In the genomic region with DNA sequence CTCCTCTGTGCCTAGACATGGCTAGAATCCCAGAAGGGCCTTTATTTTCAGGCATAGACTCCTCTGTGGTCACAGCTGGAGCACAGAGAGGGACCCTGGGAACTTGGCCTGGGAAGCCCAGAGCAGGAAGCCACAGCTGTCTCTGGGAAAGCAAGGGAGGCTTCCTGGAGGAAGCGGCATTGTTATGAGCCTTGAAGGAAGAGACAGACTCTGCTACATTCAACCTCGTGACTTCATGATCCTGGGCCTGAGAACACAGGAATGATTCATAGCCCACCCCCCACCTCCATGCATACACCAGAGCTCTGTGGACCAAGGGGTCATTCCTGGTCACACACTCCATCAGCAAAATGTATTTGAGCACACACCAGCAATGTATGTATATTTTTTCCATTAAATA, we compare ENCODE assay signal across 22 cellular contexts. TPM values are rescaled to one million over a fixed set of nuclear protein-coding genes. Genes with fewer than 3 reads are reported as not detected.
DNase-seq lines count a peak whose midpoint lies in the region; ATAC-seq, FAIRE-seq and TF ChIP-seq lines count a peak whose summit lies in the region.
"Had no signal": no experiment of that assay in that cellular context is flagged by ENCODE, and none has a peak within 500 bp of the region (broad histone marks: within the 10 kb centered on the region; RNA-seq: fewer than 3 reads in every experiment).

No MANE protein-coding gene starts in this region.

- no peak for FAIRE-seq in HepG2 (lab: Jason Lieb, UNC)
- FAIRE-seq: G401.6, GM12891, GM19239, H1 had no signal

- no peak for TF ChIP-seq RAD21 in HepG2 (CRISPR knock-in tag; IDR thresholded peaks at IDR 0.05)

- H3K79me2 ChIP-seq in HepG2 (ENCODE audit: insufficient read depth, low read length): no peaks in the 10 kb centered on the region

- TF ChIP-seq CTCF in HepG2 (CRISPR knock-in tag; IDR thresholded peaks at IDR 0.05) (no peak), right lobe of liver (IDR thresholded peaks at IDR 0.05) (no peak), neural crest cell (conservative IDR thresholded peaks at IDR 0.05) (no peak)

- 33% methylated on average over 2 of the region's 2 CpGs for WGBS in HepG2 (ENCODE audit: low lambda C conversion rate)
- 93% methylated on average over 2 of the region's 2 CpGs for WGBS in right lobe of liver (ENCODE audit: insufficient coverage, low coverage, low lambda C conversion rate, missing lambda C conversion rate)

- H3K4me2 ChIP-seq in HepG2 (ENCODE audit: low read depth, low read length): no peak overlapping the region

- H3K27me3 Mint-ChIP-seq in activated T-helper 17 cell treated with anti-CD3 and anti-CD28 coated beads, Interleukin-2, amount 50 U/mL, for 72 hours: peaks cover 3% of the 10 kb centered on the region
- peaks cover 15% of the 10 kb centered on the region for H3K27me3 Mint-ChIP-seq in neural crest cell (ENCODE audit: low read depth)

- peak overlapping the region; percentile 41 for H3K27ac Mint-ChIP-seq in activated T-helper 17 cell treated with anti-CD3 and anti-CD28 coated beads, Interleukin-2, amount 50 U/mL, for 72 hours
- peak overlapping the region; percentile 81 for H3K27ac Mint-ChIP-seq in neural crest cell (ENCODE audit: unreplicated experiment)
- peak overlapping the region; percentile 6 for H3K27ac Mint-ChIP-seq in stimulated activated effector memory CD8-positive, alpha-beta T cell treated with anti-CD3 and anti-CD28 coated beads, Interleukin-12 subunit alpha, Interleukin-12 subunit beta, amount 100 ng/mL, for 72 hours
- H3K27ac Mint-ChIP-seq: CD4-positive, alpha-beta T cell; HFFc6 had no signal

- CTCF ChIA-PET in HepG2 (lab: Yijun Ruan, JAX; ENCODE audit: low intra/inter-chr PET ratio, low total read pairs): no interaction called here

- no peak for TF ChIP-seq EP300 in HepG2 (IDR thresholded peaks at IDR 0.05; ENCODE audit: low read depth in 2 of 2, low read length in 2 of 2)
- no peak for TF ChIP-seq EP300 in HepG2 (CRISPR knock-in tag; IDR thresholded peaks at IDR 0.05; ENCODE audit: borderline replicate concordance)

- intact Hi-C loops in HepG2 (cut with micrococcal nuclease; ENCODE audit: unreplicated experiment) (no loop called here), right lobe of liver (cut with DNase I) (loop anchor here in 1 of 2 donors (10.0 kb wide), 1 partner anchor 87 kb away; the partner anchor contains the start of gene OLFM2)

- no peak overlapping the region for H3K9ac ChIP-seq in HepG2 (ENCODE audit: insufficient read depth, low read depth, low read length)

- H3K9me3 Mint-ChIP-seq in activated T-helper 17 cell treated with anti-CD3 and anti-CD28 coated beads, Interleukin-2, amount 50 U/mL, for 72 hours: no peaks in the 10 kb centered on the region
- no peaks in the 10 kb centered on the region for H3K9me3 Mint-ChIP-seq in neural crest cell
- H3K9me3 Mint-ChIP-seq in stimulated activated effector memory CD8-positive, alpha-beta T cell treated with anti-CD3 and anti-CD28 coated beads, Interleukin-12 subunit alpha, Interleukin-12 subunit beta, amount 100 ng/mL, for 72 hours: no peaks in the 10 kb centered on the region
- H3K9me3 Mint-ChIP-seq: CD4-positive, alpha-beta T cell; HFFc6 had no signal

- H3K9me3 ChIP-seq in HepG2 (ENCODE audit: low read length) (no peaks in the 10 kb centered on the region), right lobe of liver (no peaks in the 10 kb centered on the region)

- TF ChIP-seq POLR2A in HepG2 (IDR thresholded peaks at IDR 0.05; ENCODE audit: insufficient read depth in 1 of 2, low read depth in 2 of 2, low read length in 2 of 2) (no peak), right lobe of liver (IDR thresholded peaks at IDR 0.05) (no peak)

- no peaks in the 10 kb centered on the region for H3K4me1 ChIP-seq in HepG2 (ENCODE audit: insufficient read depth, low read length)
- peaks cover 0 to 10% (median 0%) of the 10 kb centered on the region in 4 donors for H3K4me1 ChIP-seq in right lobe of liver

- in situ Hi-C loops in HepG2 (cut with HindIII; ENCODE audit: extremely low pct_ligation_motif_present, low pct_unique_long_range_greater_than_20kb): no loop called here

- H3K4me3 Mint-ChIP-seq in activated T-helper 17 cell treated with anti-CD3 and anti-CD28 coated beads, Interleukin-2, amount 50 U/mL, for 72 hours: no peak overlapping the region
- no peak overlapping the region for H3K4me3 Mint-ChIP-seq in neural crest cell
- H3K4me3 Mint-ChIP-seq in stimulated activated effector memory CD8-positive, alpha-beta T cell treated with anti-CD3 and anti-CD28 coated beads, Interleukin-12 subunit alpha, Interleukin-12 subunit beta, amount 100 ng/mL, for 72 hours: no peak overlapping the region
- H3K4me3 Mint-ChIP-seq: CD4-positive, alpha-beta T cell; HFFc6 had no signal

- H3K4me3 ChIP-seq in HepG2 (replicated peaks in 1 of 3; ENCODE audit: insufficient read depth in 1 of 3, low read depth in 2 of 3, low read length in 3 of 3) (no peak overlapping the region), right lobe of liver (no peak overlapping the region)

- no peaks in the 10 kb centered on the region for H3K36me3 ChIP-seq in HepG2 (replicated peaks in 1 of 2; ENCODE audit: control insufficient read depth in 1 of 2, insufficient read depth in 2 of 2, low read length in 2 of 2)
- H3K36me3 ChIP-seq in right lobe of liver: no peaks in the 10 kb centered on the region

- H3K4me1 Mint-ChIP-seq in activated T-helper 17 cell treated with anti-CD3 and anti-CD28 coated beads, Interleukin-2, amount 50 U/mL, for 72 hours: peaks cover 10% of the 10 kb centered on the region
- H3K4me1 Mint-ChIP-seq in neural crest cell: no peaks in the 10 kb centered on the region
- H3K4me1 Mint-ChIP-seq in stimulated activated effector memory CD8-positive, alpha-beta T cell treated with anti-CD3 and anti-CD28 coated beads, Interleukin-12 subunit alpha, Interleukin-12 subunit beta, amount 100 ng/mL, for 72 hours: peaks cover 15% of the 10 kb centered on the region

- H4K20me1 ChIP-seq in HepG2 (ENCODE audit: insufficient read depth, low read length): no peaks in the 10 kb centered on the region

- peaks cover 4 to 29% of the 10 kb centered on the region in 2 experiments for H3K27me3 ChIP-seq in HepG2 (ENCODE audit: control insufficient read depth in 1 of 2, insufficient read depth in 2 of 2, low read length in 2 of 2)
- no peaks in the 10 kb centered on the region for H3K27me3 ChIP-seq in right lobe of liver

- H3K36me3 Mint-ChIP-seq in activated T-helper 17 cell treated with anti-CD3 and anti-CD28 coated beads, Interleukin-2, amount 50 U/mL, for 72 hours (ENCODE audit: low read depth): no peaks in the 10 kb centered on the region
- H3K36me3 Mint-ChIP-seq in neural crest cell (ENCODE audit: low read depth): no peaks in the 10 kb centered on the region
- no peaks in the 10 kb centered on the region for H3K36me3 Mint-ChIP-seq in stimulated activated effector memory CD8-positive, alpha-beta T cell treated with anti-CD3 and anti-CD28 coated beads, Interleukin-12 subunit alpha, Interleukin-12 subunit beta, amount 100 ng/mL, for 72 hours

- H3K27ac ChIP-seq in HepG2 (ENCODE audit: extremely low read length, insufficient read depth, low read length): no peak overlapping the region
- H3K27ac ChIP-seq in right lobe of liver: no peak overlapping the region
- H3K27ac ChIP-seq: HL-60 had no signal

- BruUV-seq in HepG2 (replicated peaks; lab: Mats Ljungman, UMichigan): no TSS peak

- POLR2A ChIA-PET in HepG2 (lab: Yijun Ruan, JAX): no interaction called here

- DNase-seq in HepG2 (ENCODE audit: low spot score) (no peak), right lobe of liver (no peak), neural crest cell (ENCODE audit: low read depth, low spot score) (no peak), HPDE6-E6E7 (ENCODE audit: extremely low spot score) (no peak)
- DNase-seq in stimulated activated effector memory CD8-positive, alpha-beta T cell treated with anti-CD3 and anti-CD28 coated beads, Interleukin-12 subunit alpha, Interleukin-12 subunit beta, amount 100 ng/mL, for 72 hours (ENCODE audit: low spot score in 2 of 2): no peak
- DNase-seq: 8988T; ACHN; C1 segment of cervical spinal cord; Calu3; CD4-positive, alpha-beta T cell; DMS 273 treated with DMSO at 0.1 percent for 48 hours; HCEC 1CT; HFFc6 had no signal

- no peak overlapping the region for H2AFZ ChIP-seq in HepG2 (ENCODE audit: low read length)

- no peak for ATAC-seq in HepG2
- ATAC-seq in right lobe of liver: no peak
- ATAC-seq in activated T-helper 17 cell treated with anti-CD3 and anti-CD28 coated beads, Interleukin-2, amount 50 U/mL, for 72 hours (replicated peaks): no peak
- ATAC-seq in stimulated activated effector memory CD8-positive, alpha-beta T cell treated with anti-CD3 and anti-CD28 coated beads, Interleukin-12 subunit alpha, Interleukin-12 subunit beta, amount 100 ng/mL, for 72 hours: no peak
- ATAC-seq in GM18498 (IDR thresholded peaks at IDR 0.05; ENCODE audit: unreplicated experiment): no peak
- no peak for ATAC-seq in HG03460 (IDR thresholded peaks at IDR 0.05; ENCODE audit: unreplicated experiment)

RNA-seq across cellular contexts. Expression of gene RDH8, which starts 8.6 kb away (rescaled TPM):
- total RNA-seq in HepG2 (2016; rRNA removed; fragmentation: Illumina TruSeq; extraction: Trizol): not detected in 2 replicates
- total RNA-seq in HepG2 (2016; cell fraction: cytosol; rRNA removed; fragmentation: Illumina TruSeq; extraction: Trizol; ENCODE audit: low read depth): not detected in 2 replicates
- not detected in 2 replicates for total RNA-seq in HepG2 (2016; cell fraction: insoluble cytoplasmic fraction; rRNA removed; fragmentation: Illumina TruSeq; extraction: Trizol)
- total RNA-seq in HepG2 (2016; cell fraction: membrane; rRNA removed; fragmentation: Illumina TruSeq; extraction: Trizol): not detected in 2 replicates
- not detected in 2 replicates for total RNA-seq in HepG2 (2016; cell fraction: nucleus; rRNA removed; fragmentation: Illumina TruSeq; extraction: Trizol)
- polyA plus RNA-seq in HepG2 (2011; rRNA removed): not detected in 2 replicates
- polyA plus RNA-seq in HepG2 (2011; cell fraction: cytosol; rRNA removed): not detected in 2 replicates
- polyA plus RNA-seq in HepG2 (2011; cell fraction: nucleus; rRNA removed): not detected in 2 replicates
- polyA plus RNA-seq in HepG2 (2012): not detected in 2 replicates
- polyA plus RNA-seq in HepG2 (2016; cell fraction: cytosol; fragmentation: Illumina TruSeq; extraction: Trizol; ENCODE audit: low read depth): not detected in 2 replicates
- not detected in 2 replicates for polyA plus RNA-seq in HepG2 (2016; cell fraction: insoluble cytoplasmic fraction; fragmentation: Illumina TruSeq; extraction: Trizol; ENCODE audit: low read depth)
- not detected in 2 replicates for polyA plus RNA-seq in HepG2 (2016; cell fraction: membrane; fragmentation: Illumina TruSeq; extraction: Trizol; ENCODE audit: low read depth)
- not detected in 2 replicates for polyA plus RNA-seq in HepG2 (2016; cell fraction: nucleus; fragmentation: Illumina TruSeq; extraction: Trizol; ENCODE audit: insufficient read depth, low read depth)
- not detected in 2 replicates for polyA minus RNA-seq in HepG2 (2011; rRNA and poly(A)+ RNA removed; ENCODE audit: low replicate concordance)
- not detected in 2 replicates for polyA minus RNA-seq in HepG2 (2011; cell fraction: cytosol; rRNA and poly(A)+ RNA removed)
- not detected in 2 replicates for polyA minus RNA-seq in HepG2 (2011; cell fraction: nucleus; rRNA and poly(A)+ RNA removed)
- not detected for total RNA-seq in right lobe of liver
- total RNA-seq in activated T-helper 17 cell treated with anti-CD3 and anti-CD28 coated beads, Interleukin-2, amount 50 U/mL, for 72 hours: under 1 TPM in 1 of 2 donors, not detected in 1; 0.26 TPM
- not detected in 2 replicates for total RNA-seq in neural crest cell
- total RNA-seq: Calu3; CD4-positive, alpha-beta T cell; Daoy; H1; HFFc6 had no signal

RNA-seq across cellular contexts. Expression of gene COL5A3, which starts 11.6 kb away (rescaled TPM):
- 0.02 TPM in 1 of 2 replicates, not detected in the other for total RNA-seq in HepG2 (2016; rRNA removed; fragmentation: Illumina TruSeq; extraction: Trizol)
- total RNA-seq in HepG2 (2016; cell fraction: cytosol; rRNA removed; fragmentation: Illumina TruSeq; extraction: Trizol; ENCODE audit: low read depth): not detected in 2 replicates
- total RNA-seq in HepG2 (2016; cell fraction: insoluble cytoplasmic fraction; rRNA removed; fragmentation: Illumina TruSeq; extraction: Trizol): 0.02 TPM in 1 of 2 replicates, not detected in the other
- total RNA-seq in HepG2 (2016; cell fraction: membrane; rRNA removed; fragmentation: Illumina TruSeq; extraction: Trizol): not detected in 2 replicates
- total RNA-seq in HepG2 (2016; cell fraction: nucleus; rRNA removed; fragmentation: Illumina TruSeq; extraction: Trizol): not detected in 2 replicates
- polyA plus RNA-seq in HepG2 (2011; rRNA removed): 0.03 TPM in 1 of 2 replicates, not detected in the other
- not detected in 2 replicates for polyA plus RNA-seq in HepG2 (2011; cell fraction: cytosol; rRNA removed)
- polyA plus RNA-seq in HepG2 (2011; cell fraction: nucleus; rRNA removed): 0.07 and 0.11 TPM in 2 replicates
- not detected in 2 replicates for polyA plus RNA-seq in HepG2 (2012)
- not detected in 2 replicates for polyA plus RNA-seq in HepG2 (2016; cell fraction: cytosol; fragmentation: Illumina TruSeq; extraction: Trizol; ENCODE audit: low read depth)
- not detected in 2 replicates for polyA plus RNA-seq in HepG2 (2016; cell fraction: insoluble cytoplasmic fraction; fragmentation: Illumina TruSeq; extraction: Trizol; ENCODE audit: low read depth)
- not detected in 2 replicates for polyA plus RNA-seq in HepG2 (2016; cell fraction: membrane; fragmentation: Illumina TruSeq; extraction: Trizol; ENCODE audit: low read depth)
- not detected in 2 replicates for polyA plus RNA-seq in HepG2 (2016; cell fraction: nucleus; fragmentation: Illumina TruSeq; extraction: Trizol; ENCODE audit: insufficient read depth, low read depth)
- 0.16 TPM in 1 of 2 replicates, not detected in the other for polyA minus RNA-seq in HepG2 (2011; rRNA and poly(A)+ RNA removed; ENCODE audit: low replicate concordance)
- polyA minus RNA-seq in HepG2 (2011; cell fraction: cytosol; rRNA and poly(A)+ RNA removed): not detected in 2 replicates
- polyA minus RNA-seq in HepG2 (2011; cell fraction: nucleus; rRNA and poly(A)+ RNA removed): not detected in 2 replicates
- 10 to 100 TPM in 2 of 6 experiments, 1 to 10 TPM in 4; 3.3 to 20.2 (median 9.4) TPM for total RNA-seq in right lobe of liver
- 10 to 100 TPM in 1 of 2 donors, 1 to 10 TPM in 1; 6.1 to 32.1 TPM for total RNA-seq in activated T-helper 17 cell treated with anti-CD3 and anti-CD28 coated beads, Interleukin-2, amount 50 U/mL, for 72 hours
- total RNA-seq in neural crest cell: 0.61 and 0.86 TPM in 2 replicates

Comparison
In these comparisons a context has a peak if more than half of its experiments do, and no peak if none do; other contexts are left out.
1. H3K27ac Mint-ChIP-seq: peak in every context shown above with its lines; median percentile 81 in neural crest cell; 41 in activated T-helper 17 cell treated with anti-CD3 and anti-CD28 coated beads, Interleukin-2, amount 50 U/mL, for 72 hours; 6 in stimulated activated effector memory CD8-positive, alpha-beta T cell treated with anti-CD3 and anti-CD28 coated beads, Interleukin-12 subunit alpha, Interleukin-12 subunit beta, amount 100 ng/mL, for 72 hours.